ENCODE assay signal across 11 cellular contexts in the genomic region with DNA sequence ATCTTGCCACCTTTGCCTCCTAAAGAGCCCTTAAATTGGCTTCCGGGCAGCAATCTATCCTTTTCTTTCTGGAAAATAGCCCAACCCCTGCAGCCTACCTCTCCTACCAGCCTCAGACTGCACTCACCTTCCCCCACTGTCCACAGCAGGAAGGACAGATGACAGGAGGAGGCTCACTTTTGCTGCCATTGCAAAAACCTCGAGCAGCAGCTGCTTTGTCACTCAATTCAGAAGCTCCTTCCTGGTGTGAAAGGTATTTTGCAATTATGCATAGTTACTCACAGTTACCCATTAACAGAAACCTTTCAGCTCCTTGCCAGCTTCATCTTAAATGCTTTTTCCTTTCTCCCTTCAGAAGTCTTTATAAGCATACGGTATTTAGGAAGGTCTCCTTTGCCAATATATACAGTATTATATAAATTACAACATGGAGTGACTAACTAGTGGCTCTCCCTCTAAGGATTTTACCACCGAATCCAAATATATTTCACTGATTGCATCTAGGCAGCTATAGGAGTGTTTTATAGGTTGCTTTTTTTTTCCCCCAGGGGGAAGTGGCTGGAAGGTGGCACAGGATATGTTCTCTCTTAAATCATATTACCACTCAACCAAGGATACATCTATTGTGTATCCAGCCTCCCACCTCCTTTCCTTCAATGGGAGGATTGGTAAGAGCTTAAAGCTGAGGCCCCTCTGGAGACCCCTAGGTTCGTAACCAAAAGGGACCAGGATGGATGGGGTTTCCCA.
A peak's percentile ranks its signal among the peaks of the same experiment; 100 is the strongest.
DNase-seq lines count a peak whose midpoint lies in the region; ATAC-seq and TF ChIP-seq lines count a peak whose summit lies in the region.
"Had no signal": no experiment of that assay in that cellular context is flagged by ENCODE, and none has a peak within 500 bp of the region (broad histone marks: within the 10 kb centered on the region; RNA-seq: fewer than 3 reads in every experiment).

No MANE protein-coding gene starts in this region.

- H3K27ac ChIP-seq in stomach = peak overlapping the region in 4 of 5 donors; percentile 1 to 48 (median 25)

- H3K27me3 Mint-ChIP-seq in effector memory CD8-positive, alpha-beta T cell = peaks cover 17 to 19% of the 10 kb centered on the region in 2 donors
- H3K27me3 Mint-ChIP-seq: dendritic cell treated with granulocyte-macrophage colony-stimulating factor and Interleukin-4, amounts not matched to agents 40 ng/mL and 50 ng/mL, for 4 days had no signal

- no peak for TF ChIP-seq CTCF in stomach (IDR thresholded peaks at IDR 0.05)
- no peak for TF ChIP-seq CTCF in foreskin fibroblast (IDR thresholded peaks at IDR 0.05; ENCODE audit: low read depth, low read length)

- no peak for TF ChIP-seq EP300 in stomach (IDR thresholded peaks at IDR 0.05)

- no peaks in the 10 kb centered on the region for H3K9me3 ChIP-seq in stomach

- no peak overlapping the region for H3K27ac Mint-ChIP-seq in effector memory CD8-positive, alpha-beta T cell
- H3K27ac Mint-ChIP-seq: dendritic cell treated with granulocyte-macrophage colony-stimulating factor and Interleukin-4, amounts not matched to agents 40 ng/mL and 50 ng/mL, for 4 days had no signal

- no peak overlapping the region for H3K4me3 Mint-ChIP-seq in effector memory CD8-positive, alpha-beta T cell
- H3K4me3 Mint-ChIP-seq: dendritic cell treated with granulocyte-macrophage colony-stimulating factor and Interleukin-4, amounts not matched to agents 40 ng/mL and 50 ng/mL, for 4 days had no signal

- ATAC-seq in esophagus mucosa (peak; percentile 76), HG02759 (IDR thresholded peaks at IDR 0.05; ENCODE audit: unreplicated experiment) (no peak)
- ATAC-seq in effector memory CD8-positive, alpha-beta T cell (replicated peaks) = no peak

- no peaks in the 10 kb centered on the region for H3K9me3 Mint-ChIP-seq in effector memory CD8-positive, alpha-beta T cell
- H3K9me3 Mint-ChIP-seq: dendritic cell treated with granulocyte-macrophage colony-stimulating factor and Interleukin-4, amounts not matched to agents 40 ng/mL and 50 ng/mL, for 4 days had no signal

- peaks cover 8 to 22% (median 12%) of the 10 kb centered on the region in 4 donors for H3K4me1 ChIP-seq in stomach

- WGBS in stomach, 5 donors = 18 to 39% (median 35%) methylated on average over 5 of the region's 5 CpGs

- H3K4me3 ChIP-seq in stomach (no peak overlapping the region), foreskin fibroblast (ENCODE audit: low read depth in 1 of 2, low read length in 2 of 2) (no peak overlapping the region)

- H3K4me1 Mint-ChIP-seq in effector memory CD8-positive, alpha-beta T cell (ENCODE audit: low read depth in 2 of 2) = no peaks in the 10 kb centered on the region

- peak; percentile 18 to 37 for DNase-seq in SHP77 (lab: John Stamatoyannopoulos, UW)
- DNase-seq in SHP77 treated with DMSO at 0.1 percent for 48 hours (lab: John Stamatoyannopoulos, UW) = no peak
- DNase-seq in NCI-H510A (lab: John Stamatoyannopoulos, UW) = peak; percentile 34
- DNase-seq in stomach = no peak
- no peak for DNase-seq in effector memory CD8-positive, alpha-beta T cell
- no peak for DNase-seq in foreskin fibroblast
- DNase-seq: activated T-cell treated with anti-CD3 and anti-CD28 coated beads, Interleukin-2, amount 50 U/mL, for 48 hours; retina had no signal

- H3K36me3 ChIP-seq in stomach = no peaks in the 10 kb centered on the region

- no peaks in the 10 kb centered on the region for H3K36me3 Mint-ChIP-seq in effector memory CD8-positive, alpha-beta T cell (ENCODE audit: insufficient read depth)

- no peak for TF ChIP-seq POLR2A in stomach (IDR thresholded peaks at IDR 0.05)

- intact Hi-C loops in stomach (cut with DNase I; ENCODE audit: low total_unique reads) = no loop called here

- no peaks in the 10 kb centered on the region for H3K27me3 ChIP-seq in stomach

Comparison
In these comparisons a context has a peak if more than half of its experiments do, and no peak if none do; other contexts are left out.
1. DNase-seq: peak in SHP77 (2 of 2) and NCI-H510A (single experiment); none in SHP77 treated with DMSO at 0.1 percent for 48 hours (single experiment), stomach (single experiment), effector memory CD8-positive, alpha-beta T cell (0 of 3) and foreskin fibroblast (0 of 2).